1 cellular context compared by ENCODE assay signal in genomic region chr19:4575267-4575793, GRCh38.
TF ChIP-seq lines count a peak whose summit lies in the region.

No MANE protein-coding gene starts in this region.

TF ChIP-seq in HepG2, 621 proteins besides CTCF, POLR2A, EP300 and RAD21 (continued from another document and continues in another):
- TF ChIP-seq ZNF710 (CRISPR knock-in tag; IDR thresholded peaks at IDR 0.05; ENCODE audit: borderline replicate concordance): no peak
- TF ChIP-seq ZNF225 (CRISPR knock-in tag; IDR thresholded peaks at IDR 0.05): no peak
- TF ChIP-seq ZNF337 (CRISPR knock-in tag; IDR thresholded peaks at IDR 0.05; ENCODE audit: borderline replicate concordance, low read depth): no peak
- no peak for TF ChIP-seq KLF16 (CRISPR knock-in tag; IDR thresholded peaks at IDR 0.05)
- TF ChIP-seq ZNF720 (CRISPR knock-in tag; IDR thresholded peaks at IDR 0.05): no peak
- no peak for TF ChIP-seq RERE (CRISPR knock-in tag; IDR thresholded peaks at IDR 0.05; ENCODE audit: low read depth)
- TF ChIP-seq ZBTB33 (CRISPR knock-in tag; IDR thresholded peaks at IDR 0.05): peak; percentile 79
- no peak for TF ChIP-seq TCF7 (IDR thresholded peaks at IDR 0.05; ENCODE audit: low read depth)
- no peak for TF ChIP-seq TAF1 (CRISPR knock-in tag; IDR thresholded peaks at IDR 0.05)
- no peak for TF ChIP-seq ZFP36L1 (CRISPR knock-in tag; IDR thresholded peaks at IDR 0.05)
- no peak for TF ChIP-seq CENPX (CRISPR knock-in tag; IDR thresholded peaks at IDR 0.05)
- TF ChIP-seq TEAD3 (CRISPR knock-in tag; optimal IDR thresholded peaks at IDR 0.05; ENCODE audit: borderline replicate concordance): peak; percentile 88
- no peak for TF ChIP-seq PHF21A (CRISPR knock-in tag; IDR thresholded peaks at IDR 0.05)
- TF ChIP-seq ATF6 (CRISPR knock-in tag; conservative IDR thresholded peaks at IDR 0.05): no peak
- TF ChIP-seq ZNF274 (CRISPR knock-in tag; IDR thresholded peaks at IDR 0.05): no peak
- peak; percentile 73; the same call in 1 of the 2 replicates for TF ChIP-seq ZNF281 (CRISPR knock-in tag; IDR thresholded peaks at IDR 0.05; ENCODE audit: borderline replicate concordance)
- no peak for TF ChIP-seq ZNF572 (CRISPR knock-in tag; IDR thresholded peaks at IDR 0.05)
- no peak for TF ChIP-seq PCBP1 (IDR thresholded peaks at IDR 0.05; ENCODE audit: borderline replicate concordance, low read depth, low read length)
- TF ChIP-seq CREM (IDR thresholded peaks at IDR 0.05): peak; percentile 30; the same call in 1 of the 2 replicates
- no peak for TF ChIP-seq CREM (CRISPR knock-in tag; IDR thresholded peaks at IDR 0.05)
- no peak for TF ChIP-seq ZBTB43 (CRISPR knock-in tag; conservative IDR thresholded peaks at IDR 0.05)
- TF ChIP-seq ATF2 (CRISPR knock-in tag; IDR thresholded peaks at IDR 0.05): no peak
- no peak for TF ChIP-seq ZNF709 (CRISPR knock-in tag; IDR thresholded peaks at IDR 0.05)
- 0 out of 2 replicates have a peak, but pooled peaks have one; percentile 16 for TF ChIP-seq FOXP4 (CRISPR knock-in tag; IDR thresholded peaks at IDR 0.05)
- no peak for TF ChIP-seq HIVEP1 (CRISPR knock-in tag; IDR thresholded peaks at IDR 0.05)
- TF ChIP-seq GTF2F1 (IDR thresholded peaks at IDR 0.05; ENCODE audit: low read length): no peak
- TF ChIP-seq ZNF768 (CRISPR knock-in tag; IDR thresholded peaks at IDR 0.05): no peak
- no peak for TF ChIP-seq ZNF7 (CRISPR knock-in tag; IDR thresholded peaks at IDR 0.05)
- TF ChIP-seq MAFK (conservative IDR thresholded peaks at IDR 0.05 in 1 of 2, IDR thresholded peaks at IDR 0.05 in 1 of 2; ENCODE audit: low read length in 2 of 2): no peak
- peak; percentile 45; the same call in 1 of the 2 replicates for TF ChIP-seq CREB1 (IDR thresholded peaks at IDR 0.05)
- TF ChIP-seq CREB1 (CRISPR knock-in tag; IDR thresholded peaks at IDR 0.05): 0 out of 2 replicates have a peak, but pooled peaks have one; percentile 29
- TF ChIP-seq ZBTB39 (CRISPR knock-in tag; IDR thresholded peaks at IDR 0.05): no peak
- TF ChIP-seq JUNB (CRISPR knock-in tag; IDR thresholded peaks at IDR 0.05; ENCODE audit: borderline replicate concordance): peak; percentile 70; the same call in 1 of the 2 replicates
- TF ChIP-seq MYPOP (CRISPR knock-in tag; IDR thresholded peaks at IDR 0.05): no peak
- no peak for TF ChIP-seq RORA (CRISPR knock-in tag; IDR thresholded peaks at IDR 0.05)
- TF ChIP-seq BORCS8-MEF2B (CRISPR knock-in tag; IDR thresholded peaks at IDR 0.05): no peak
- TF ChIP-seq XRCC5 (optimal IDR thresholded peaks at IDR 0.05; ENCODE audit: low read length): peak; percentile 37
